In genomic region chr7:44293561-44294324, GRCh38 we compare ENCODE assay signal across 11 cellular contexts. TPM values are rescaled to one million over a fixed set of nuclear protein-coding genes. Genes with fewer than 3 reads are reported as not detected.
DNase-seq lines count a peak whose midpoint lies in the region; ATAC-seq, FAIRE-seq and TF ChIP-seq lines count a peak whose summit lies in the region.
"Had no signal": no experiment of that assay in that cellular context is flagged by ENCODE, and none has a peak within 500 bp of the region (broad histone marks: within the 10 kb centered on the region; RNA-seq: fewer than 3 reads in every experiment).

No MANE protein-coding gene starts in this region.

- H3K4me3 Mint-ChIP-seq in WTC11 (no peak overlapping the region), immature natural killer cell (no peak overlapping the region)
- H3K4me3 Mint-ChIP-seq: CD8-positive, alpha-beta memory T cell had no signal

- H3K9me3 Mint-ChIP-seq in WTC11 (no peaks in the 10 kb centered on the region), immature natural killer cell (peaks cover 0 to 4% (median 0%) of the 10 kb centered on the region in 6 donors)
- H3K9me3 Mint-ChIP-seq: CD8-positive, alpha-beta memory T cell had no signal

- POLR2A ChIA-PET in WTC11 (lab: Charles Lee): no interaction called here

- peak; percentile 1 for DNase-seq in GM19239 (ENCODE audit: insufficient read length, low spot score)
- DNase-seq in WTC11 (ENCODE audit: low spot score): peak; percentile 21
- peak; percentile 73 for DNase-seq in cardiac septum (ENCODE audit: low spot score)
- peak; percentile 36 for DNase-seq in sciatic nerve (ENCODE audit: low spot score)
- DNase-seq in NCI-H2081 (lab: John Stamatoyannopoulos, UW): no peak
- DNase-seq in effector CD8-positive, alpha-beta T cell (lab: John Stamatoyannopoulos, UW): no peak
- DNase-seq in immature natural killer cell: no peak
- DNase-seq: activated CD4-positive, alpha-beta T cell treated with anti-CD3 and anti-CD28 coated beads, Interleukin-2, amount 50 U/mL, for 1 hour had no signal

- no peak for TF ChIP-seq CTCF in WTC11 (IDR thresholded peaks at IDR 0.05)

- H3K4me1 Mint-ChIP-seq in WTC11 (peaks cover 4% of the 10 kb centered on the region; the same call in 1 of the 2 replicates), immature natural killer cell (no peaks in the 10 kb centered on the region)
- H3K4me1 Mint-ChIP-seq: CD8-positive, alpha-beta memory T cell had no signal

- ATAC-seq in WTC11: peak; percentile 52
- ATAC-seq in sciatic nerve: no peak
- ATAC-seq in HG02623 (IDR thresholded peaks at IDR 0.05; ENCODE audit: unreplicated experiment): no peak

- peaks cover 6% of the 10 kb centered on the region; the same call in 1 of the 2 replicates for H3K27me3 Mint-ChIP-seq in WTC11 (ENCODE audit: low read depth)
- H3K27me3 Mint-ChIP-seq in immature natural killer cell (ENCODE audit: low read depth in 3 of 3): peaks cover 2 to 20% (median 19%) of the 10 kb centered on the region in 3 donors

- CTCF ChIA-PET in WTC11 (lab: Charles Lee): interaction anchor here (0.9 to 1.0 kb wide), 2 partner anchors 53 to 184 kb away, joined by 3 to 5 read pairs; no protein-coding TSS in a partner anchor

- no peak overlapping the region for H3K27ac Mint-ChIP-seq in WTC11
- H3K27ac Mint-ChIP-seq in immature natural killer cell: no peak overlapping the region

- intact Hi-C loops in cardiac septum (cut with DNase I) (loop anchor here (5.0 kb wide), 1 partner anchor 36 kb away; no protein-coding TSS in a partner anchor), sciatic nerve (cut with DNase I) (no loop called here)

- FAIRE-seq in GM19239 (lab: Jason Lieb, UNC): no peak

- H3K36me3 Mint-ChIP-seq in WTC11 (no peaks in the 10 kb centered on the region), immature natural killer cell (no peaks in the 10 kb centered on the region)
- H3K36me3 Mint-ChIP-seq: CD8-positive, alpha-beta memory T cell had no signal

TF ChIP-seq in WTC11, 78 proteins besides CTCF, POLR2A, EP300 and RAD21:
- no peak for TF ChIP-seq STAT6 (CRISPR knock-in tag; conservative IDR thresholded peaks at IDR 0.05; ENCODE audit: low read depth)
- TF ChIP-seq GABPB1 (CRISPR knock-in tag; IDR thresholded peaks at IDR 0.05): no peak
- TF ChIP-seq E2F5 (CRISPR knock-in tag; IDR thresholded peaks at IDR 0.05): no peak
- no peak for TF ChIP-seq JAZF1 (CRISPR knock-in tag; IDR thresholded peaks at IDR 0.05)
- TF ChIP-seq ELF4 (CRISPR knock-in tag; IDR thresholded peaks at IDR 0.05; ENCODE audit: low read depth): no peak
- TF ChIP-seq MYBL2 (CRISPR knock-in tag; IDR thresholded peaks at IDR 0.05): no peak

RNA-seq across cellular contexts. Expression of gene CAMK2B, which starts 31.7 kb away (rescaled TPM):
- total RNA-seq in WTC11 (2021): 0.41 to 0.53 TPM (median 0.44 TPM) in 3 replicates
- 149 TPM for total RNA-seq in cardiac septum
- 26.9 TPM for total RNA-seq in sciatic nerve
- not detected for polyA plus RNA-seq in immature natural killer cell
- total RNA-seq: mononuclear cell had no signal
- polyA plus RNA-seq: CD8-positive, alpha-beta memory T cell had no signal

Comparison
In these comparisons a context has a peak if more than half of its experiments do, and no peak if none do; other contexts are left out.
1. DNase-seq: peak in GM19239 (single experiment), WTC11 (single experiment), cardiac septum (single experiment) and sciatic nerve (single experiment); none in NCI-H2081 (0 of 2), effector CD8-positive, alpha-beta T cell (single experiment) and immature natural killer cell (0 of 3).
2. RNA of gene CAMK2B, which starts 31.7 kb away (total RNA-seq): 149 TPM in cardiac septum (single experiment) and 26.9 TPM in sciatic nerve (single experiment); 0.41 to 0.53 TPM in WTC11; every median in the first group is over 10 times any median in the second.